ENCODE assay signal across 10 cellular contexts in genomic region chr11:127470485-127470884, GRCh38.
DNase-seq lines count a peak whose midpoint lies in the region; ATAC-seq and TF ChIP-seq lines count a peak whose summit lies in the region.
"Had no signal": no experiment of that assay in that cellular context is flagged by ENCODE, and none has a peak within 500 bp of the region (broad histone marks: within the 10 kb centered on the region; RNA-seq: fewer than 3 reads in every experiment).

No MANE protein-coding gene starts in this region.

- H3K27me3 ChIP-seq in H7 (ENCODE audit: control insufficient read depth, insufficient read depth, low read length), result no peaks in the 10 kb centered on the region
- no peaks in the 10 kb centered on the region for H3K27me3 ChIP-seq in left lung
- no peaks in the 10 kb centered on the region for H3K27me3 ChIP-seq in CD8-positive, alpha-beta T cell (ENCODE audit: insufficient read depth, low read length)

- POLR2A ChIA-PET in CD8-positive, alpha-beta T cell (lab: Charles Lee), result no interaction called here

- intact Hi-C loops in left lung (cut with DNase I), result no loop called here
- intact Hi-C loops in CD8-positive, alpha-beta T cell (cut with DNase I, micrococcal nuclease), result no loop called here

- TF ChIP-seq CTCF in GM12865 (IDR thresholded peaks at IDR 0.05; ENCODE audit: insufficient read depth, low read depth, low read length, missing control alignments), result peak; percentile 43
- peak; percentile 21 to 34 for TF ChIP-seq CTCF in left lung (IDR thresholded peaks at IDR 0.05)
- TF ChIP-seq CTCF in CD8-positive, alpha-beta T cell (IDR thresholded peaks at IDR 0.05), result no peak

- H3K27me3 Mint-ChIP-seq in CD8-positive, alpha-beta T cell (ENCODE audit: low read depth), result no peaks in the 10 kb centered on the region
- H3K27me3 Mint-ChIP-seq: naive B cell had no signal

- no peak overlapping the region for H3K4me3 ChIP-seq in GM12865 (ENCODE audit: low read depth, low read length)
- H3K4me3 ChIP-seq in H7 (ENCODE audit: insufficient read depth, low read depth, low read length), result no peak overlapping the region
- H3K4me3 ChIP-seq in left lung, result no peak overlapping the region
- no peak overlapping the region for H3K4me3 ChIP-seq in CD8-positive, alpha-beta T cell (ENCODE audit: low read depth, low read length)

- H3K9me3 ChIP-seq in left lung, result no peaks in the 10 kb centered on the region
- no peaks in the 10 kb centered on the region for H3K9me3 ChIP-seq in CD8-positive, alpha-beta T cell (ENCODE audit: low read length)

- no peak overlapping the region for H3K27ac ChIP-seq in left lung
- no peak overlapping the region for H3K27ac ChIP-seq in CD8-positive, alpha-beta T cell (ENCODE audit: low read depth, low read length)

- peak; percentile 50 for ATAC-seq in left lung
- no peak for ATAC-seq in CD8-positive, alpha-beta T cell

- peak; percentile 9 for DNase-seq in GM12865 (ENCODE audit: low read depth)
- peak; percentile 23 for DNase-seq in H7
- peak; percentile 39 for DNase-seq in OCI-M1 (lab: John Stamatoyannopoulos, UW)
- no peak for DNase-seq in left lung
- no peak for DNase-seq in activated CD4-positive, CD25-positive, alpha-beta regulatory T cell (lab: John Stamatoyannopoulos, UW)
- DNase-seq in CD8-positive, alpha-beta T cell, result no peak
- no peak for DNase-seq in NCI-H187 (lab: John Stamatoyannopoulos, UW)
- DNase-seq in Ammon's horn (ENCODE audit: low spot score), result no peak
- DNase-seq: naive B cell had no signal

- H3K36me3 ChIP-seq in H7 (replicated peaks; ENCODE audit: control insufficient read depth, insufficient read depth, low read length) (no peaks in the 10 kb centered on the region), left lung (no peaks in the 10 kb centered on the region)
- no peaks in the 10 kb centered on the region for H3K36me3 ChIP-seq in CD8-positive, alpha-beta T cell (ENCODE audit: insufficient read depth, low read length)

- H3K4me1 ChIP-seq in left lung, result no peaks in the 10 kb centered on the region
- H3K4me1 ChIP-seq in CD8-positive, alpha-beta T cell (ENCODE audit: insufficient read depth, low read length), result no peaks in the 10 kb centered on the region

- H3K27ac Mint-ChIP-seq in CD8-positive, alpha-beta T cell, result no peak overlapping the region
- H3K27ac Mint-ChIP-seq: activated naive CD4-positive, alpha-beta T cell treated with anti-CD3 and anti-CD28 coated beads, Interleukin-2, amount 50 U/mL, for 24 hours; naive B cell had no signal

- CTCF ChIA-PET in CD8-positive, alpha-beta T cell (lab: Charles Lee), result no interaction called here

- no peak overlapping the region for H3K4me3 Mint-ChIP-seq in CD8-positive, alpha-beta T cell
- H3K4me3 Mint-ChIP-seq: activated naive CD4-positive, alpha-beta T cell treated with anti-CD3 and anti-CD28 coated beads, Interleukin-2, amount 50 U/mL, for 24 hours; naive B cell had no signal

- H3K4me1 Mint-ChIP-seq in CD8-positive, alpha-beta T cell (ENCODE audit: low read depth), result no peaks in the 10 kb centered on the region
- H3K4me1 Mint-ChIP-seq: activated naive CD4-positive, alpha-beta T cell treated with anti-CD3 and anti-CD28 coated beads, Interleukin-2, amount 50 U/mL, for 24 hours; naive B cell had no signal

- H3K36me3 Mint-ChIP-seq in CD8-positive, alpha-beta T cell, result no peaks in the 10 kb centered on the region
- H3K36me3 Mint-ChIP-seq: activated naive CD4-positive, alpha-beta T cell treated with anti-CD3 and anti-CD28 coated beads, Interleukin-2, amount 50 U/mL, for 24 hours; naive B cell had no signal

- no peaks in the 10 kb centered on the region for H3K9me3 Mint-ChIP-seq in CD8-positive, alpha-beta T cell
- H3K9me3 Mint-ChIP-seq: activated naive CD4-positive, alpha-beta T cell treated with anti-CD3 and anti-CD28 coated beads, Interleukin-2, amount 50 U/mL, for 24 hours had no signal

Comparison
In these comparisons a context has a peak if more than half of its experiments do, and no peak if none do; other contexts are left out.
1. DNase-seq: peak in GM12865 (single experiment), H7 (single experiment) and OCI-M1 (single experiment); none in left lung (0 of 2), activated CD4-positive, CD25-positive, alpha-beta regulatory T cell (0 of 4), CD8-positive, alpha-beta T cell (0 of 7), NCI-H187 (0 of 2) and Ammon's horn (single experiment).